In genomic region chr5:158500019-158500418, GRCh38 we compare ENCODE assay signal across 17 cellular contexts.
A peak's percentile ranks its signal among the peaks of the same experiment; 100 is the strongest.
DNase-seq lines count a peak whose midpoint lies in the region; ATAC-seq and TF ChIP-seq lines count a peak whose summit lies in the region.
"Had no signal": no experiment of that assay in that cellular context is flagged by ENCODE, and none has a peak within 500 bp of the region (broad histone marks: within the 10 kb centered on the region; RNA-seq: fewer than 3 reads in every experiment).

No MANE protein-coding gene starts in this region.

- TF ChIP-seq CTCF in heart right ventricle (IDR thresholded peaks at IDR 0.05): no peak
- TF ChIP-seq CTCF in neural cell (IDR thresholded peaks at IDR 0.05; ENCODE audit: poor library complexity, severe bottlenecking): no peak
- no peak for TF ChIP-seq CTCF in activated CD8-positive, alpha-beta T cell treated with anti-CD3 and anti-CD28 coated beads for 36 hours (IDR thresholded peaks at IDR 0.05)
- no peak for TF ChIP-seq CTCF in Calu3 (IDR thresholded peaks at IDR 0.05; ENCODE audit: unreplicated experiment)

- H3K36me3 Mint-ChIP-seq in activated CD8-positive, alpha-beta T cell treated with anti-CD3 and anti-CD28 coated beads for 36 hours (ENCODE audit: low read depth): no peaks in the 10 kb centered on the region
- no peaks in the 10 kb centered on the region for H3K36me3 Mint-ChIP-seq in Calu3 (ENCODE audit: insufficient read depth, unreplicated experiment)

- H4K20me1 ChIP-seq in BLaER1 treated with 17β-estradiol and CSF1 and Interleukin-3, amounts not matched to agents 10 nM and 100 nM: no peaks in the 10 kb centered on the region
- no peaks in the 10 kb centered on the region for H4K20me1 ChIP-seq in neural cell (ENCODE audit: insufficient read depth)

- POLR2A ChIA-PET in activated CD8-positive, alpha-beta T cell treated with anti-CD3 and anti-CD28 coated beads for 36 hours (lab: Charles Lee): interaction anchor here (0.6 kb wide), 1 partner anchor 138 kb away, joined by 3 read pairs; no protein-coding TSS in a partner anchor

- peaks cover 0 to 2% (median 0%) of the 10 kb centered on the region in 11 donors for H3K9me3 ChIP-seq in heart right ventricle
- peaks cover 24 to 93% (median 83%) of the 10 kb centered on the region in 11 experiments for H3K9me3 ChIP-seq in BLaER1 treated with 17β-estradiol and CSF1 and Interleukin-3, amounts not matched to agents 10 nM and 100 nM (replicated peaks in 1 of 11)
- no peaks in the 10 kb centered on the region for H3K9me3 ChIP-seq in neural cell (ENCODE audit: low read length)
- H3K9me3 ChIP-seq: Caco-2, HAP-1 had no signal

- H3K27me3 Mint-ChIP-seq in activated CD8-positive, alpha-beta T cell treated with anti-CD3 and anti-CD28 coated beads for 36 hours: no peaks in the 10 kb centered on the region
- H3K27me3 Mint-ChIP-seq in Calu3 (ENCODE audit: unreplicated experiment): no peaks in the 10 kb centered on the region
- H3K27me3 Mint-ChIP-seq: B cell; CD4-positive, alpha-beta T cell had no signal

- ATAC-seq in heart right ventricle: no peak
- ATAC-seq in left lobe of liver: peak; percentile 80
- no peak for ATAC-seq in activated CD8-positive, alpha-beta T cell treated with anti-CD3 and anti-CD28 coated beads for 36 hours
- ATAC-seq: GM12878 had no signal

- no TSS peak for BruUV-seq in Calu3 (replicated peaks; lab: Mats Ljungman, UMichigan)

- 63 to 70% methylated on average over 3 of the region's 3 CpGs for WGBS in heart right ventricle, 2 donors

- H3K9me2 ChIP-seq in neural cell (ENCODE audit: insufficient read depth, low read length): no peaks in the 10 kb centered on the region

- no peak for TF ChIP-seq RAD21 in neural cell (conservative IDR thresholded peaks at IDR 0.05)

- no peak overlapping the region for H3K4me3 Mint-ChIP-seq in activated CD8-positive, alpha-beta T cell treated with anti-CD3 and anti-CD28 coated beads for 36 hours
- H3K4me3 Mint-ChIP-seq in Calu3 (ENCODE audit: low read depth, unreplicated experiment): no peak overlapping the region
- H3K4me3 Mint-ChIP-seq: B cell; CD4-positive, alpha-beta T cell had no signal

- H3K79me2 ChIP-seq in neural cell (replicated peaks; ENCODE audit: insufficient read depth, low read length): no peaks in the 10 kb centered on the region

- peaks cover 1% of the 10 kb centered on the region for H3K9me3 Mint-ChIP-seq in activated CD8-positive, alpha-beta T cell treated with anti-CD3 and anti-CD28 coated beads for 36 hours
- peaks cover 16% of the 10 kb centered on the region for H3K9me3 Mint-ChIP-seq in Calu3 (ENCODE audit: low read depth, unreplicated experiment)
- H3K9me3 Mint-ChIP-seq: CD4-positive, alpha-beta T cell had no signal

- intact Hi-C loops in heart right ventricle (cut with DNase I) (loop anchor here in 2 of 10 donors (2.0 to 10.0 kb wide), 2 partner anchors 69 to 145 kb away; no protein-coding TSS in a partner anchor), cardiac septum (cut with DNase I) (no loop called here), Calu3 (cut with micrococcal nuclease; ENCODE audit: unreplicated experiment) (no loop called here)
- intact Hi-C loops in activated CD8-positive, alpha-beta T cell treated with anti-CD3 and anti-CD28 coated beads for 36 hours (cut with micrococcal nuclease): no loop called here

- CTCF ChIA-PET in activated CD8-positive, alpha-beta T cell treated with anti-CD3 and anti-CD28 coated beads for 36 hours (lab: Charles Lee): no interaction called here
- CTCF ChIA-PET in Calu3 (lab: Charles Lee): no interaction called here

- H3K4me3 ChIP-seq in heart right ventricle (no peak overlapping the region), neural cell (ENCODE audit: low read length) (no peak overlapping the region)
- no peak overlapping the region for H3K4me3 ChIP-seq in BLaER1 treated with 17β-estradiol and CSF1 and Interleukin-3, amounts not matched to agents 10 nM and 100 nM
- H3K4me3 ChIP-seq: GM12878, HAP-1 had no signal

- no peaks in the 10 kb centered on the region for H3K4me1 Mint-ChIP-seq in activated CD8-positive, alpha-beta T cell treated with anti-CD3 and anti-CD28 coated beads for 36 hours (ENCODE audit: low read depth)
- no peaks in the 10 kb centered on the region for H3K4me1 Mint-ChIP-seq in Calu3 (ENCODE audit: low read depth, unreplicated experiment)
- H3K4me1 Mint-ChIP-seq: B cell had no signal

- no peak overlapping the region for H3K9ac ChIP-seq in BLaER1 treated with 17β-estradiol and CSF1 and Interleukin-3, amounts not matched to agents 10 nM and 100 nM
- H3K9ac ChIP-seq in neural cell (ENCODE audit: low read length): no peak overlapping the region

- H3K27ac ChIP-seq in heart right ventricle: peak overlapping the region in 9 of 10 donors; percentile 3 to 76 (median 55)
- no peak overlapping the region for H3K27ac ChIP-seq in BLaER1 treated with 17β-estradiol and CSF1 and Interleukin-3, amounts not matched to agents 10 nM and 100 nM
- H3K27ac ChIP-seq in neural cell (ENCODE audit: low read length): peak overlapping the region; percentile 89
- H3K27ac ChIP-seq: C4-2B had no signal

- H3K4me1 ChIP-seq in heart right ventricle: peaks cover 0 to 38% (median 11%) of the 10 kb centered on the region in 9 donors
- H3K4me1 ChIP-seq in BLaER1 treated with 17β-estradiol and CSF1 and Interleukin-3, amounts not matched to agents 10 nM and 100 nM: peaks cover 11 to 42% (median 31%) of the 10 kb centered on the region in 10 experiments; a peak in 16 of 20 replicates
- H3K4me1 ChIP-seq: Caco-2, HAP-1 had no signal

- H3F3A ChIP-seq in neural cell (ENCODE audit: insufficient read depth, low read length, poor library complexity, severe bottlenecking): no peaks in the 10 kb centered on the region

- no peak overlapping the region for H3K27ac Mint-ChIP-seq in activated CD8-positive, alpha-beta T cell treated with anti-CD3 and anti-CD28 coated beads for 36 hours
- no peak overlapping the region for H3K27ac Mint-ChIP-seq in Calu3 (ENCODE audit: unreplicated experiment)
- H3K27ac Mint-ChIP-seq: B cell; CD4-positive, alpha-beta T cell had no signal

- DNase-seq in heart right ventricle (no peak), cardiac septum (ENCODE audit: low spot score) (no peak), left lobe of liver (ENCODE audit: low spot score) (no peak), Calu3 (no peak), DMS79 (lab: John Stamatoyannopoulos, UW) (no peak)
- no peak for DNase-seq in activated CD8-positive, alpha-beta T cell treated with anti-CD3 and anti-CD28 coated beads for 36 hours
- DNase-seq: Caco-2; CD4-positive, alpha-beta T cell; DMS153; DMS79 treated with DMSO at 0.1 percent for 48 hours; GOT3 had no signal

- no peaks in the 10 kb centered on the region for H3K27me3 ChIP-seq in heart right ventricle
- no peaks in the 10 kb centered on the region for H3K27me3 ChIP-seq in BLaER1 treated with 17β-estradiol and CSF1 and Interleukin-3, amounts not matched to agents 10 nM and 100 nM
- H3K27me3 ChIP-seq in neural cell (ENCODE audit: insufficient read depth, low read depth, low read length): no peaks in the 10 kb centered on the region

- TF ChIP-seq EP300 in neural cell (conservative IDR thresholded peaks at IDR 0.05; ENCODE audit: poor library complexity, severe bottlenecking): no peak

- H3K36me3 ChIP-seq in heart right ventricle (no peaks in the 10 kb centered on the region), neural cell (ENCODE audit: insufficient read depth, low read length) (no peaks in the 10 kb centered on the region)
- H3K36me3 ChIP-seq in BLaER1 treated with 17β-estradiol and CSF1 and Interleukin-3, amounts not matched to agents 10 nM and 100 nM: peaks cover 0 to 38% (median 3%) of the 10 kb centered on the region in 11 experiments; a peak in 8 of 22 replicates
- H3K36me3 ChIP-seq: HAP-1 had no signal

- peak overlapping the region in 8 of 11 experiments; percentile 21 to 63 (median 40); a peak in 12 of 22 replicates for H3K4me2 ChIP-seq in BLaER1 treated with 17β-estradiol and CSF1 and Interleukin-3, amounts not matched to agents 10 nM and 100 nM
- no peak overlapping the region for H3K4me2 ChIP-seq in neural cell (ENCODE audit: low read length)

- H2AFZ ChIP-seq in neural cell (ENCODE audit: low read depth, low read length): no peak overlapping the region

TF ChIP-seq in neural cell, 6 proteins besides CTCF, POLR2A, EP300 and RAD21:
- TF ChIP-seq SMC3 (conservative IDR thresholded peaks at IDR 0.05; ENCODE audit: poor library complexity) (no peak), REST (IDR thresholded peaks at IDR 0.05; ENCODE audit: borderline replicate concordance) (no peak), EZH2 (IDR thresholded peaks at IDR 0.05; ENCODE audit: borderline replicate concordance, insufficient read depth, low read length, poor library complexity, severe bottlenecking) (no peak)

Comparison
In these comparisons a context has a peak if more than half of its experiments do, and no peak if none do; other contexts are left out.
1. H3K27ac ChIP-seq: peak in heart right ventricle (9 of 10) and neural cell (single experiment); none in BLaER1 treated with 17β-estradiol and CSF1 and Interleukin-3, amounts not matched to agents 10 nM and 100 nM (0 of 11).